Comparison of ENCODE assay signal across 1 cellular context in genomic region chr22:28542980-28543621, GRCh38.
A peak's percentile ranks its signal among the peaks of the same experiment; 100 is the strongest.
TF ChIP-seq lines count a peak whose summit lies in the region.

No MANE protein-coding gene starts in this region.

TF ChIP-seq in HEK293, 187 proteins besides CTCF, POLR2A, EP300 and RAD21 (continued from another document):
- TF ChIP-seq AEBP2 (tag by site-specific recombination; IDR thresholded peaks at IDR 0.05; ENCODE audit: borderline replicate concordance) (no peak), ZNF174 (tag by site-specific recombination; IDR thresholded peaks at IDR 0.05) (no peak), ZNF324 (tag by site-specific recombination; IDR thresholded peaks at IDR 0.05) (no peak), SP3 (tag by site-specific recombination; IDR thresholded peaks at IDR 0.05) (no peak), ZFP3 (tag by site-specific recombination; IDR thresholded peaks at IDR 0.05; ENCODE audit: low read depth) (no peak), HOXC10 (CRISPR knock-in tag; IDR thresholded peaks at IDR 0.05) (no peak), ZNF366 (tag by site-specific recombination; conservative IDR thresholded peaks at IDR 0.05) (0 out of 2 replicates have a peak, but pooled peaks have one; percentile 27), ZNF707 (tag by site-specific recombination; IDR thresholded peaks at IDR 0.05) (no peak), ZNF148 (tag by site-specific recombination; IDR thresholded peaks at IDR 0.05; ENCODE audit: borderline replicate concordance) (no peak), ZNF701 (tag by site-specific recombination; IDR thresholded peaks at IDR 0.05) (no peak)
- TF ChIP-seq, protein P1, sequence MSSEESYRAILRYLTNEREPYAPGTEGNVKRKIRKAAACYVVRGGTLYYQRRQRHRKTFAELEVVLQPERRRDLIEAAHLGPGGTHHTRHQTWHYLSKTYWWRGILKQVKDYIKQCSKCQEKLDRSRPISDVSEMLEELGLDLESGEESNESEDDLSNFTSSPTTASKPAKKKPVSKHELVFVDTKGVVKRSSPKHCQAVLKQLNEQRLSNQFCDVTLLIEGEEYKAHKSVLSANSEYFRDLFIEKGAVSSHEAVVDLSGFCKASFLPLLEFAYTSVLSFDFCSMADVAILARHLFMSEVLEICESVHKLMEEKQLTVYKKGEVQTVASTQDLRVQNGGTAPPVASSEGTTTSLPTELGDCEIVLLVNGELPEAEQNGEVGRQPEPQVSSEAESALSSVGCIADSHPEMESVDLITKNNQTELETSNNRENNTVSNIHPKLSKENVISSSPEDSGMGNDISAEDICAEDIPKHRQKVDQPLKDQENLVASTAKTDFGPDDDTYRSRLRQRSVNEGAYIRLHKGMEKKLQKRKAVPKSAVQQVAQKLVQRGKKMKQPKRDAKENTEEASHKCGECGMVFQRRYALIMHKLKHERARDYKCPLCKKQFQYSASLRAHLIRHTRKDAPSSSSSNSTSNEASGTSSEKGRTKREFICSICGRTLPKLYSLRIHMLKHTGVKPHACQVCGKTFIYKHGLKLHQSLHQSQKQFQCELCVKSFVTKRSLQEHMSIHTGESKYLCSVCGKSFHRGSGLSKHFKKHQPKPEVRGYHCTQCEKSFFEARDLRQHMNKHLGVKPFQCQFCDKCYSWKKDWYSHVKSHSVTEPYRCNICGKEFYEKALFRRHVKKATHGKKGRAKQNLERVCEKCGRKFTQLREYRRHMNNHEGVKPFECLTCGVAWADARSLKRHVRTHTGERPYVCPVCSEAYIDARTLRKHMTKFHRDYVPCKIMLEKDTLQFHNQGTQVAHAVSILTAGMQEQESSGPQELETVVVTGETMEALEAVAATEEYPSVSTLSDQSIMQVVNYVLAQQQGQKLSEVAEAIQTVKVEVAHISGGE (tag by site-specific recombination; conservative IDR thresholded peaks at IDR 0.05; ENCODE audit: low read depth): no peak
